ENCODE assay signal across 8 cellular contexts in genomic region chr11:35235944-35236666, GRCh38.
DNase-seq lines count a peak whose midpoint lies in the region; ATAC-seq and TF ChIP-seq lines count a peak whose summit lies in the region.
"Had no signal": no experiment of that assay in that cellular context is flagged by ENCODE, and none has a peak within 500 bp of the region (broad histone marks: within the 10 kb centered on the region; RNA-seq: fewer than 3 reads in every experiment).

No MANE protein-coding gene starts in this region.

- no peaks in the 10 kb centered on the region for H3K27me3 ChIP-seq in uterus

- no peak for ATAC-seq in stimulated activated memory B cell treated with anti-CD40 and anti-IgM and Interleukin-4, amounts not matched to agents 10 μg/mL and 1 μg/mL and 100 μg/mL, for 72 hours

- no peak overlapping the region for H3K4me3 ChIP-seq in fibroblast of mammary gland (ENCODE audit: control insufficient read depth, low read depth, low read length)
- no peak overlapping the region for H3K4me3 ChIP-seq in uterus

- H3K4me3 Mint-ChIP-seq in stimulated activated memory B cell treated with anti-CD40 and anti-IgM and Interleukin-4, amounts not matched to agents 10 μg/mL and 1 μg/mL and 100 μg/mL, for 72 hours = no peak overlapping the region

- peak overlapping the region; percentile 26 for H3K27ac Mint-ChIP-seq in stimulated activated memory B cell treated with anti-CD40 and anti-IgM and Interleukin-4, amounts not matched to agents 10 μg/mL and 1 μg/mL and 100 μg/mL, for 72 hours

- no peaks in the 10 kb centered on the region for H3K27me3 Mint-ChIP-seq in stimulated activated memory B cell treated with anti-CD40 and anti-IgM and Interleukin-4, amounts not matched to agents 10 μg/mL and 1 μg/mL and 100 μg/mL, for 72 hours

- H3K36me3 Mint-ChIP-seq in stimulated activated memory B cell treated with anti-CD40 and anti-IgM and Interleukin-4, amounts not matched to agents 10 μg/mL and 1 μg/mL and 100 μg/mL, for 72 hours = peaks cover 30% of the 10 kb centered on the region

- no peak overlapping the region for H3K27ac ChIP-seq in uterus
- H3K27ac ChIP-seq: KMS-11 had no signal

- intact Hi-C loops in uterus (cut with DNase I; ENCODE audit: low total_unique reads) = no loop called here

- TF ChIP-seq CTCF in fibroblast of mammary gland (conservative IDR thresholded peaks at IDR 0.05; ENCODE audit: control insufficient read depth, insufficient read depth, low read depth, low read length) = no peak
- TF ChIP-seq CTCF in uterus (IDR thresholded peaks at IDR 0.05) = no peak

- no peaks in the 10 kb centered on the region for H3K36me3 ChIP-seq in uterus

- no peak for TF ChIP-seq POLR2A in uterus (IDR thresholded peaks at IDR 0.05)

- H3K4me1 ChIP-seq in uterus = no peaks in the 10 kb centered on the region

- no peaks in the 10 kb centered on the region for H3K9me3 ChIP-seq in uterus

- peaks cover 8% of the 10 kb centered on the region for H3K9me3 Mint-ChIP-seq in stimulated activated memory B cell treated with anti-CD40 and anti-IgM and Interleukin-4, amounts not matched to agents 10 μg/mL and 1 μg/mL and 100 μg/mL, for 72 hours

- H3K4me1 Mint-ChIP-seq in stimulated activated memory B cell treated with anti-CD40 and anti-IgM and Interleukin-4, amounts not matched to agents 10 μg/mL and 1 μg/mL and 100 μg/mL, for 72 hours = peaks cover 43% of the 10 kb centered on the region

- DNase-seq in NCI-H69 (lab: John Stamatoyannopoulos, UW) (peak; percentile 35), fibroblast of mammary gland (ENCODE audit: low read depth) (peak; percentile 59), SK-N-DZ (ENCODE audit: low spot score) (no peak), putamen (ENCODE audit: low spot score) (no peak), uterus (no peak)
- peak; percentile 17 for DNase-seq in activated CD8-positive, alpha-beta memory T cell treated with anti-CD3 and anti-CD28 coated beads, Interleukin-2, amount 50 U/mL, for 24 hours (ENCODE audit: extremely low read depth)

Comparison
In these comparisons a context has a peak if more than half of its experiments do, and no peak if none do; other contexts are left out.
1. DNase-seq: peak in NCI-H69 (single experiment), activated CD8-positive, alpha-beta memory T cell treated with anti-CD3 and anti-CD28 coated beads, Interleukin-2, amount 50 U/mL, for 24 hours (single experiment) and fibroblast of mammary gland (single experiment); none in SK-N-DZ (single experiment), putamen (single experiment) and uterus (0 of 2).